Comparison of ENCODE assay signal across 33 cellular contexts in genomic region chr3:170405101-170405500, GRCh38.
"Had no signal": no experiment of that assay in that cellular context is flagged by ENCODE, and none has a peak within 500 bp of the region (broad histone marks: within the 10 kb centered on the region; RNA-seq: fewer than 3 reads in every experiment).

No MANE protein-coding gene starts in this region.

- H3K9me3 ChIP-seq: MG63 had no signal

- H3K36me3 ChIP-seq: MG63 had no signal

- H3K4me3 ChIP-seq: MG63 had no signal

- H3K27me3 ChIP-seq: MG63 had no signal

- DNase-seq: Kasumi-1, MG63, MM.1S, MV-4-11, NCI-H1048, NCI-H1092, NCI-H1092 treated with DMSO at 0.1 percent for 48 hours, NCI-H1105, NCI-H1105 treated with DMSO at 0.1 percent for 48 hours, NCI-H1417, NCI-H1417 treated with DMSO at 0.1 percent for 48 hours, NCI-H1436, NCI-H1436 treated with DMSO at 0.1 percent for 48 hours, NCI-H146, NCI-H1694, NCI-H1694 treated with DMSO at 0.1 percent for 48 hours, NCI-H187, NCI-H187 treated with DMSO at 0.1 percent for 48 hours, NCI-H1930, NCI-H2029, NCI-H2029 treated with DMSO at 0.1 percent for 48 hours, NCI-H2081, NCI-H2081 treated with DMSO at 0.1 percent for 48 hours, NCI-H2107, NCI-H2171, NCI-H2171 treated with DMSO at 0.1 percent for 48 hours, NCI-H2227 treated with DMSO at 0.1 percent for 48 hours, NCI-H226, NCI-H345, NCI-H446, NCI-H446 treated with DMSO at 0.1 percent for 48 hours, NCI-H510A, NCI-H510A treated with DMSO at 0.1 percent for 48 hours had no signal
